22 cellular contexts compared by ENCODE assay signal in the genomic region with DNA sequence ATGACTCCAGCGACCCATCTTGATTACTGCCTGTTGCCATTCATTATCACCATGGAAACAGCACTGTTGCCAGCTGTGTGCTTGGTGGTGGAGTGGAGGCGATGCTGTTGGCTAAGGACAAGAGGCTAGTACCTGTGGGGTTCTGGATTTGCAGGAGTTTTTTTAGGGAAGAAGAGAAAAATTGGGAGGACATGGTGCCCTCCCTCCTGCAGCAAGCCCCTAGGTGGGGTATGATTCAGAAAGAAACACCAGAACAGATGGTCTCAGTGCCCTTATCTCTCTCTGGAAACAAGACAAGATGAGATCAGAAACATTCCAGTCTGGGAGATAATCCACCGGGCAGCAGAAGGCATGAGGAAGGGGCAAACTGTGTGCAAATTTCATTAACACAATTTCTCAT.
DNase-seq lines count a peak whose midpoint lies in the region; ATAC-seq and TF ChIP-seq lines count a peak whose summit lies in the region.
"Had no signal": no experiment of that assay in that cellular context is flagged by ENCODE, and none has a peak within 500 bp of the region (broad histone marks: within the 10 kb centered on the region; RNA-seq: fewer than 3 reads in every experiment).

No MANE protein-coding gene starts in this region.

- H3K9me3 Mint-ChIP-seq in WTC11 = peaks cover 12% of the 10 kb centered on the region

- H3K36me3 Mint-ChIP-seq in WTC11 = no peaks in the 10 kb centered on the region
- H3K36me3 Mint-ChIP-seq: naive thymus-derived CD8-positive, alpha-beta T cell; T-cell had no signal

- H3K4me3 ChIP-seq in hepatocyte = no peak overlapping the region
- H3K4me3 ChIP-seq: esophagus squamous epithelium, GM12878, spleen had no signal

- H3K36me3 ChIP-seq in hepatocyte (replicated peaks; ENCODE audit: insufficient read depth, low read depth) = no peaks in the 10 kb centered on the region
- H3K36me3 ChIP-seq: esophagus squamous epithelium, spleen had no signal

- H3K4me1 Mint-ChIP-seq in WTC11 = peaks cover 6% of the 10 kb centered on the region
- H3K4me1 Mint-ChIP-seq: naive thymus-derived CD8-positive, alpha-beta T cell; T-cell had no signal

- WGBS in hepatocyte (ENCODE audit: low lambda C conversion rate, missing lambda C conversion rate) = 32% methylated on average over 3 of the region's 3 CpGs

- ATAC-seq in WTC11 = peak; percentile 36; the same call in 1 of the 2 replicates
- ATAC-seq in foreskin keratinocyte = no peak
- ATAC-seq: GM12878; naive thymus-derived CD8-positive, alpha-beta T cell; T-cell had no signal

- H3K27ac ChIP-seq in foreskin keratinocyte = no peak overlapping the region
- no peak overlapping the region for H3K27ac ChIP-seq in hepatocyte
- H3K27ac ChIP-seq: esophagus squamous epithelium, KMS-11, spleen had no signal

- no peak overlapping the region for H3K4me2 ChIP-seq in hepatocyte
- H3K4me2 ChIP-seq: KMS-11 had no signal

- H3K9me2 ChIP-seq in hepatocyte (replicated peaks; ENCODE audit: insufficient read depth) = no peaks in the 10 kb centered on the region

- H3K4me3 Mint-ChIP-seq in WTC11 = no peak overlapping the region
- H3K4me3 Mint-ChIP-seq: naive thymus-derived CD8-positive, alpha-beta T cell; T-cell had no signal

- no peaks in the 10 kb centered on the region for H4K20me1 ChIP-seq in hepatocyte (ENCODE audit: insufficient read depth, poor library complexity, severe bottlenecking)

- H3K4me1 ChIP-seq in foreskin keratinocyte (no peaks in the 10 kb centered on the region), hepatocyte (ENCODE audit: insufficient read depth) (no peaks in the 10 kb centered on the region)
- H3K4me1 ChIP-seq: esophagus squamous epithelium, spleen had no signal

- H3K9me3 ChIP-seq in hepatocyte (ENCODE audit: low read depth) = no peaks in the 10 kb centered on the region
- H3K9me3 ChIP-seq: esophagus squamous epithelium, spleen had no signal

- no peak overlapping the region for H3K27ac Mint-ChIP-seq in WTC11
- H3K27ac Mint-ChIP-seq: naive thymus-derived CD8-positive, alpha-beta T cell; T-cell had no signal

- H3K27me3 ChIP-seq in foreskin keratinocyte (no peaks in the 10 kb centered on the region), hepatocyte (no peaks in the 10 kb centered on the region)
- H3K27me3 ChIP-seq: esophagus squamous epithelium, spleen had no signal

- H3K79me2 ChIP-seq in hepatocyte = no peaks in the 10 kb centered on the region

- POLR2A ChIA-PET in WTC11 (lab: Charles Lee) = no interaction called here

- no peak for TF ChIP-seq CTCF in WTC11 (IDR thresholded peaks at IDR 0.05)
- no peak for TF ChIP-seq CTCF in foreskin keratinocyte (conservative IDR thresholded peaks at IDR 0.05)
- TF ChIP-seq CTCF in hepatocyte (IDR thresholded peaks at IDR 0.05; ENCODE audit: poor library complexity) = no peak

- H2AFZ ChIP-seq in hepatocyte = no peak overlapping the region

- CTCF ChIA-PET in WTC11 (lab: Charles Lee) = no interaction called here

- H3K27me3 Mint-ChIP-seq in WTC11 (ENCODE audit: low read depth) = no peaks in the 10 kb centered on the region

- DNase-seq in DMS153 (lab: John Stamatoyannopoulos, UW) (peak; percentile 48), NCI-H1417 (lab: John Stamatoyannopoulos, UW) (peak in 2 of 3 experiments; percentile 69 to 94), NCI-H345 treated with DMSO at 0.1 percent for 48 hours (lab: John Stamatoyannopoulos, UW; ENCODE audit: unreplicated experiment) (peak; percentile 7), WTC11 (ENCODE audit: low spot score) (no peak), LoVo (ENCODE audit: low spot score) (no peak), foreskin keratinocyte (no peak), occipital lobe (lab: John Stamatoyannopoulos, UW) (no peak), hepatocyte (ENCODE audit: low spot score) (no peak)
- DNase-seq: activated CD4-positive, alpha-beta T cell treated with anti-CD3 and anti-CD28 coated beads, Interleukin-2, amount 50 U/mL, for 48 hours; activated naive CD4-positive, alpha-beta T cell treated with Interleukin-2 at 50 U/mL for 16 hours; activated T-cell treated with anti-CD3 and anti-CD28 coated beads for 4 hours; anterior cingulate cortex; central memory CD4-positive, alpha-beta T cell; effector CD4-positive, alpha-beta T cell; esophagus squamous epithelium; GDM1; naive thymus-derived CD8-positive, alpha-beta T cell; NCI-H187; spleen; T-cell had no signal

TF ChIP-seq in WTC11, 78 proteins besides CTCF, POLR2A, EP300 and RAD21:
- TF ChIP-seq NFYB (CRISPR knock-in tag; conservative IDR thresholded peaks at IDR 0.05; ENCODE audit: low read depth) (no peak), FOXP1 (CRISPR knock-in tag; IDR thresholded peaks at IDR 0.05; ENCODE audit: borderline replicate concordance) (no peak), MXD4 (CRISPR knock-in tag; IDR thresholded peaks at IDR 0.05; ENCODE audit: borderline replicate concordance) (no peak)
TF ChIP-seq in WTC11: peak in this region for 0.

Comparison
In these comparisons a context has a peak if more than half of its experiments do, and no peak if none do; other contexts are left out.
1. DNase-seq: peak in DMS153 (single experiment), NCI-H1417 (2 of 3) and NCI-H345 treated with DMSO at 0.1 percent for 48 hours (single experiment); none in WTC11 (single experiment), LoVo (single experiment), foreskin keratinocyte (0 of 2), occipital lobe (single experiment) and hepatocyte (single experiment).